Comparison of ENCODE assay signal across 8 cellular contexts in the genomic region with DNA sequence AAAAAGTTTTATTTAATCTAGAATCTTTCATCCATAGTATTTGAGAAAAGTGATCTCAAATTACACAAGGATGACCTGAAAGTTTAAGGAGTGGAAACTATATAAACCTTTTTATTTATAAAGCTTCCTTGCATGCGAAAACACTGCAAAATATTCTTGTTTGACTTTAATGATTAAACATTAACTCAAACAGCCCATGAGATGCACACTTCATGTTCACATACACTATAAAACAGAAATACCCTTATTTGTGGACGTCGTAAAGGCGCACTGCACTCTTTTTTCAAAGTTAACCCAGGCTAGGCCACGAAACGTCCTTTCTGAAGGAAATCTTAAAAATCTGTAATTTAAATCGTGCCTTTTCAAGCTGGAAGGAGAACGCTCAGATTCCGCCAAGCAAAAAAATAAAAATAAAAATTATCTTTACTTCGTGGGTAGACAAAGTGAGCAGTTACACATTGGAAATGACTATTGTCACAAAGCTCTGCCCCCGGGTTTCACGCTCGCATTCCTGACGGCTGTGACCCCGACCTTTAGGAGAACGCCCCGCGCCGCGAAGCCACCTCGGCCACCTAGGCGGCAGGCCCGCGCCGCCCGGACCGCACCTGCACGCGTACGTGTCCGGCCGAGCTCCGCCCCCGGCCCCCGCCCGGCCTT. TPM values are rescaled to one million over a fixed set of nuclear protein-coding genes. Genes with fewer than 3 reads are reported as not detected.
A peak's percentile ranks its signal among the peaks of the same experiment; 100 is the strongest.
DNase-seq lines count a peak whose midpoint lies in the region; ATAC-seq and TF ChIP-seq lines count a peak whose summit lies in the region.

No MANE protein-coding gene starts in this region.

- CTCF ChIA-PET in activated B cell treated with CpG ODN at 0.5 μM for 24 hours (lab: Charles Lee), result interaction anchor here (1.3 to 1.9 kb wide), 2 partner anchors 12 to 400 kb away, joined by 3 to 5 read pairs; no protein-coding TSS in a partner anchor

- H3K4me1 Mint-ChIP-seq in activated B cell treated with CpG ODN at 0.5 μM for 24 hours, result peaks cover 22% of the 10 kb centered on the region

- POLR2A ChIA-PET in activated B cell treated with CpG ODN at 0.5 μM for 24 hours (lab: Charles Lee), result interaction anchor here (1.2 to 3.5 kb wide), 5 partner anchors 12 to 751 kb away, joined by 6 to 82 read pairs (median 7); partner anchors contain the start of genes MZT2A and PLEKHB2

- ATAC-seq in activated B cell treated with CpG ODN at 0.5 μM for 24 hours (ENCODE audit: low read depth) (no peak), GM18511 (IDR thresholded peaks at IDR 0.05; ENCODE audit: unreplicated experiment) (no peak), sciatic nerve (no peak)

- TF ChIP-seq CTCF in activated B cell treated with CpG ODN at 0.5 μM for 24 hours (IDR thresholded peaks at IDR 0.05) (no peak), fibroblast of mammary gland (conservative IDR thresholded peaks at IDR 0.05; ENCODE audit: control insufficient read depth, insufficient read depth, low read depth, low read length) (no peak)

- H3K36me3 Mint-ChIP-seq in activated B cell treated with CpG ODN at 0.5 μM for 24 hours (ENCODE audit: low read depth), result peaks cover 25% of the 10 kb centered on the region

- peak overlapping the region; percentile 83 for H3K4me3 Mint-ChIP-seq in activated B cell treated with CpG ODN at 0.5 μM for 24 hours

- intact Hi-C loops in activated B cell treated with CpG ODN at 0.5 μM for 24 hours (cut with micrococcal nuclease) (loop anchor here (1.0 to 5.0 kb wide), 6 partner anchors 13 to 1214 kb away; partner anchors contain the start of genes IMP4, MZT2A and PLEKHB2), sciatic nerve (cut with DNase I) (no loop called here)

- DNase-seq in DMS53 (lab: John Stamatoyannopoulos, UW), result peak; percentile 13
- no peak for DNase-seq in DMS53 treated with DMSO at 0.1 percent for 48 hours (lab: John Stamatoyannopoulos, UW; ENCODE audit: unreplicated experiment)
- no peak for DNase-seq in activated B cell treated with CpG ODN at 0.5 μM for 24 hours
- no peak for DNase-seq in fibroblast of mammary gland (ENCODE audit: low read depth)
- peak; percentile 32 for DNase-seq in retina
- DNase-seq in DMS153 (lab: John Stamatoyannopoulos, UW), result no peak
- DNase-seq in sciatic nerve (ENCODE audit: low spot score), result no peak

- peak overlapping the region; percentile 82 for H3K27ac Mint-ChIP-seq in activated B cell treated with CpG ODN at 0.5 μM for 24 hours

- H3K9me3 Mint-ChIP-seq in activated B cell treated with CpG ODN at 0.5 μM for 24 hours, result no peaks in the 10 kb centered on the region

- no peaks in the 10 kb centered on the region for H3K27me3 Mint-ChIP-seq in activated B cell treated with CpG ODN at 0.5 μM for 24 hours

- H3K4me3 ChIP-seq in fibroblast of mammary gland (ENCODE audit: control insufficient read depth, low read depth, low read length), result peak overlapping the region; percentile 82

RNA-seq across cellular contexts. Expression of gene FAM168B, which starts 0.7 kb away (rescaled TPM):
- total RNA-seq in activated B cell treated with CpG ODN at 0.5 μM for 24 hours, result 59.9 and 62.5 TPM in 2 replicates
- total RNA-seq in sciatic nerve, result 88.0 TPM

RNA-seq across cellular contexts. Expression of gene PLEKHB2, which starts 12.6 kb away (rescaled TPM):
- total RNA-seq in activated B cell treated with CpG ODN at 0.5 μM for 24 hours (32.3 and 33.6 TPM in 2 replicates), sciatic nerve (52.0 TPM)

Comparison
In these comparisons a context has a peak if more than half of its experiments do, and no peak if none do; other contexts are left out.
1. DNase-seq: peak in DMS53 (single experiment) and retina (single experiment); none in DMS53 treated with DMSO at 0.1 percent for 48 hours (single experiment), activated B cell treated with CpG ODN at 0.5 μM for 24 hours (single experiment), fibroblast of mammary gland (single experiment), DMS153 (single experiment) and sciatic nerve (single experiment).